In genomic region chr21:6140467-6141140, GRCh38 we compare ENCODE assay signal across 6 cellular contexts.
DNase-seq lines count a peak whose midpoint lies in the region; ATAC-seq and TF ChIP-seq lines count a peak whose summit lies in the region.
"Not testable (repeated sequence)": the region's sequence is repeated elsewhere in the genome, so short reads cannot be mapped to it uniquely, and the experiment has no call there.

No MANE protein-coding gene starts in this region.

- H3K9me2 ChIP-seq in HCT116 (ENCODE audit: insufficient read depth), result not testable (repeated sequence)

- WGBS in body of pancreas, 2 donors, result no CpG with 5 or more reads among the region's 27 CpGs
- no CpG with 5 or more reads among the region's 27 CpGs for WGBS in right lobe of liver (ENCODE audit: insufficient coverage, low coverage, low lambda C conversion rate, missing lambda C conversion rate)

- BruUV-seq in HCT116 (replicated peaks; lab: Mats Ljungman, UMichigan); Panc1 (replicated peaks; lab: Mats Ljungman, UMichigan): not testable (repeated sequence)

- not testable (repeated sequence) for H3K36me3 ChIP-seq in HCT116 (ENCODE audit: control insufficient read depth in 1 of 2, insufficient read depth in 2 of 2, low read length in 2 of 2); Panc1 (ENCODE audit: control insufficient read depth, insufficient read depth, low read length); body of pancreas (replicated peaks in 1 of 2; ENCODE audit: insufficient read depth in 1 of 2, low read depth in 2 of 2); right lobe of liver

- RAD21 ChIA-PET in HCT116 (lab: Charles Lee; ENCODE audit: low non-redundant PET in 1 of 2, low total read pairs in 2 of 2, uncharacterized antibody in 2 of 2, unreplicated experiment in 2 of 2), result not testable (repeated sequence)

- in situ Hi-C loops in Panc1 (cut with HindIII; ENCODE audit: low pct_unique_long_range_greater_than_20kb, low sequenced_read_pairs), result not testable (repeated sequence)

- H4K20me1 ChIP-seq in HCT116 (ENCODE audit: insufficient read depth), result not testable (repeated sequence)

- H3K9ac ChIP-seq in HCT116 (ENCODE audit: low read length), result not testable (repeated sequence)

- POLR2A ChIA-PET in HCT116 (lab: Charles Lee); Panc1 (lab: Charles Lee): not testable (repeated sequence)

- ATAC-seq in HCT116, result peak; percentile 56
- ATAC-seq in Panc1, result 0 out of 2 replicates have a peak, but pooled peaks have one; percentile 42
- peak; percentile 74 for ATAC-seq in body of pancreas
- peak; percentile 25 for ATAC-seq in foreskin keratinocyte
- ATAC-seq in left lobe of liver, result peak; percentile 92
- peak; percentile 69 to 83 (median 80) for ATAC-seq in right lobe of liver

- TF ChIP-seq RAD21 in HCT116 (IDR thresholded peaks at IDR 0.05; ENCODE audit: low read depth), result not testable (repeated sequence)

- H3K27me3 ChIP-seq in HCT116 (ENCODE audit: insufficient read depth, low read length); Panc1 (ENCODE audit: control insufficient read depth, insufficient read depth, low read length); body of pancreas; foreskin keratinocyte; right lobe of liver: not testable (repeated sequence)

- not testable (repeated sequence) for H3K79me2 ChIP-seq in HCT116 (ENCODE audit: insufficient read depth, low read length)

- CTCF ChIA-PET in HCT116 (lab: Charles Lee); Panc1 (lab: Charles Lee): not testable (repeated sequence)

- not testable (repeated sequence) for TF ChIP-seq POLR2A in HCT116 (IDR thresholded peaks at IDR 0.05; ENCODE audit: borderline replicate concordance, extremely low read depth, insufficient read depth, insufficient read length); body of pancreas (IDR thresholded peaks at IDR 0.05); right lobe of liver (IDR thresholded peaks at IDR 0.05)

- H3K9me3 ChIP-seq in HCT116 (ENCODE audit: control insufficient read depth in 1 of 2, insufficient read depth in 1 of 2, low read depth in 1 of 2, low read length in 2 of 2); Panc1 (ENCODE audit: control insufficient read depth, insufficient read depth, low read depth, low read length); body of pancreas; right lobe of liver: not testable (repeated sequence)

- H2AFZ ChIP-seq in HCT116 (ENCODE audit: low read depth, low read length, poor library complexity, severe bottlenecking), result not testable (repeated sequence)

- intact Hi-C loops in HCT116 (cut with micrococcal nuclease); Panc1 (cut with micrococcal nuclease; ENCODE audit: unreplicated experiment); body of pancreas (cut with DNase I); right lobe of liver (cut with DNase I): not testable (repeated sequence)

- not testable (repeated sequence) for TF ChIP-seq CTCF in HCT116 (IDR thresholded peaks at IDR 0.05 in 2 of 3, conservative IDR thresholded peaks at IDR 0.05 in 1 of 3; ENCODE audit: borderline replicate concordance in 1 of 3, insufficient read depth in 1 of 3, low read depth in 2 of 3, low read length in 2 of 3); Panc1 (IDR thresholded peaks at IDR 0.05); body of pancreas (IDR thresholded peaks at IDR 0.05); foreskin keratinocyte (conservative IDR thresholded peaks at IDR 0.05); right lobe of liver (IDR thresholded peaks at IDR 0.05)

- DNase-seq in HCT116 (ENCODE audit: low read depth, low spot score); Panc1 (ENCODE audit: low read depth, low spot score); body of pancreas; foreskin keratinocyte; left lobe of liver (ENCODE audit: low spot score); right lobe of liver: not testable (repeated sequence)

- H3K27ac ChIP-seq in HCT116 (ENCODE audit: low read depth, low read length); Panc1 (ENCODE audit: low read length); body of pancreas; foreskin keratinocyte; right lobe of liver: not testable (repeated sequence)

- not testable (repeated sequence) for H3K4me1 ChIP-seq in HCT116 (ENCODE audit: control insufficient read depth in 1 of 2, insufficient read depth in 2 of 2, low read length in 2 of 2); Panc1 (ENCODE audit: control insufficient read depth, insufficient read depth, low read length); body of pancreas; foreskin keratinocyte; right lobe of liver

- not testable (repeated sequence) for H3K4me3 ChIP-seq in HCT116 (replicated peaks in 1 of 2; ENCODE audit: low read depth in 1 of 2, low read length in 2 of 2); Panc1 (ENCODE audit: low read depth in 2 of 2, low read length in 2 of 2); body of pancreas; right lobe of liver

- not testable (repeated sequence) for H3K4me2 ChIP-seq in HCT116 (ENCODE audit: low read length)

Comparison
In these comparisons a context has a peak if more than half of its experiments do, and no peak if none do; other contexts are left out.
1. ATAC-seq: peak in every context shown above with its lines; median percentile 92 in left lobe of liver; 80 in right lobe of liver; 74 in body of pancreas; 56 in HCT116; 42 in Panc1; 25 in foreskin keratinocyte.